ENCODE assay signal across 1 cellular context in the genomic region with DNA sequence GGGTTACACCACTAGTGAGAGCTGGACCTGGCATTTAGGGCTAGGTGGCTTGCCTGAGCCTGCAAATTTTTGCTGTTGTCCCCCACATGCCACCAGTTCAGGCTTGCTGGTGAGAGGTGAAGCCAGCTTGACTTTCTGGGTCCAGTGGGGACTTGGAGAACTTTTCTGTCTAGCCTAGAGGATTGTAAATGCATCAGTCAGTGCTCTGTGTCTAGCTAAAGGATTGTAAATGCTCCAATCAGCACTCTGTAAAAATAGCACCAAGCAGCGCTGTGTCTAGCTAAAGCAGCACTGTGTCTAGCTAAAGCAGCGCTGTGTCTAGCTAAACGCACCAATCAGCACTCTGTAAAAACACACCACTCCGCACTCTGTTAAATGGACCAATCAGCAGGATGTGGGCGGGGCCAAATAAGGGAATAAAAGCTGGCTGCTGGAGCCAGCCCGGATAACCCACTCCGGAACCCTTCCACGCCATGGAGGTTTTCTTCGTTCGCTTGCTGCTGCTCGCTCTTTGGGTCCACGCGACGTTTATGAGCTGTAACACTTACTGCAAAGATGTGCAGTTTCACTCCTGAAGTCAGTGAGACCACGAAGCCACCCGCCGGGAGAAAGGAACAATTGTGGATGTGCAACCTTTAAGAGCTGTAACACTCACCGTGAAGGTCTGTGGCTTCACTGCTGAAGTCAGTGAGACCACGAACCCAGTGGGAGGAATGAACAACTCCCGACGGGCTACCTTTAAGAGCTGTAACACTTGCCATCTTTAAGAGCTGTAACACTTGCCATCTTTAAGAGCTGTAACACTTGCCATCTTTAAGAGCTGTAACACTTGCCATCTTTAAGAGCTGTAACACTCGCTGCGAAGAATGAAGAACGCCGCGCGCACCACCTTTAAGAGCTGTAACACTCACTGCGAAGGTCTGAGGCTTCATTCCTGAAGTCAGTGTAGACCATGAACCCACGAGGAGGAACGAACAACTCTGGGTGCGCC.
TF ChIP-seq lines count a peak whose summit lies in the region.

No MANE protein-coding gene starts in this region.

TF ChIP-seq in K562, 482 proteins besides CTCF, POLR2A, EP300 and RAD21 (continues in another document):
- no peak for TF ChIP-seq KHSRP (IDR thresholded peaks at IDR 0.05)
- peak; percentile 84 for TF ChIP-seq NFATC3 (IDR thresholded peaks at IDR 0.05)
- TF ChIP-seq FOXA3 (CRISPR knock-in tag; conservative IDR thresholded peaks at IDR 0.05 in 1 of 2, IDR thresholded peaks at IDR 0.05 in 1 of 2): peak; percentile 60 to 74; a peak in 3 of 4 replicates
- TF ChIP-seq SRF (CRISPR knock-in tag; IDR thresholded peaks at IDR 0.05): peak; percentile 53 to 87; a peak in 2 of 4 replicates
- TF ChIP-seq MTA3 (IDR thresholded peaks at IDR 0.05; ENCODE audit: borderline replicate concordance): peak; percentile 100
- TF ChIP-seq, protein P1, sequence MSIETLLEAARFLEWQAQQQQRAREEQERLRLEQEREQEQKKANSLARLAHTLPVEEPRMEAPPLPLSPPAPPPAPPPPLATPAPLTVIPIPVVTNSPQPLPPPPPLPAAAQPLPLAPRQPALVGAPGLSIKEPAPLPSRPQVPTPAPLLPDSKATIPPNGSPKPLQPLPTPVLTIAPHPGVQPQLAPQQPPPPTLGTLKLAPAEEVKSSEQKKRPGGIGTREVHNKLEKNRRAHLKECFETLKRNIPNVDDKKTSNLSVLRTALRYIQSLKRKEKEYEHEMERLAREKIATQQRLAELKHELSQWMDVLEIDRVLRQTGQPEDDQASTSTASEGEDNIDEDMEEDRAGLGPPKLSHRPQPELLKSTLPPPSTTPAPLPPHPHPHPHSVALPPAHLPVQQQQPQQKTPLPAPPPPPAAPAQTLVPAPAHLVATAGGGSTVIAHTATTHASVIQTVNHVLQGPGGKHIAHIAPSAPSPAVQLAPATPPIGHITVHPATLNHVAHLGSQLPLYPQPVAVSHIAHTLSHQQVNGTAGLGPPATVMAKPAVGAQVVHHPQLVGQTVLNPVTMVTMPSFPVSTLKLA (conservative IDR thresholded peaks at IDR 0.05): peak; percentile 71 to 80
- TF ChIP-seq ZSCAN29 (IDR thresholded peaks at IDR 0.05): peak; percentile 84
- TF ChIP-seq CTCFL (IDR thresholded peaks at IDR 0.05; ENCODE audit: borderline replicate concordance, insufficient read depth, low read depth, low read length, poor library complexity, severe bottlenecking): no peak
- TF ChIP-seq CBX5 (IDR thresholded peaks at IDR 0.05; ENCODE audit: borderline replicate concordance, low read depth): peak; percentile 76; the same call in 1 of the 2 replicates
- TF ChIP-seq PHF20 (IDR thresholded peaks at IDR 0.05; ENCODE audit: partially characterized antibody): peak; percentile 42
- peak; percentile 76 for TF ChIP-seq ZNF41 (CRISPR knock-in tag; conservative IDR thresholded peaks at IDR 0.05)
- peak; percentile 99 for TF ChIP-seq GATAD2B (IDR thresholded peaks at IDR 0.05; ENCODE audit: borderline replicate concordance)
- TF ChIP-seq ZNF830 (CRISPR knock-in tag; IDR thresholded peaks at IDR 0.05): peak; percentile 93; the same call in 1 of the 2 replicates
- TF ChIP-seq RFX7 (CRISPR knock-in tag; IDR thresholded peaks at IDR 0.05): peak; percentile 83; the same call in 1 of the 2 replicates
- TF ChIP-seq EZH2 (IDR thresholded peaks at IDR 0.05; ENCODE audit: borderline replicate concordance, low read depth, low read length): no peak
- no peak for TF ChIP-seq STAG1 (CRISPR knock-in tag; IDR thresholded peaks at IDR 0.05; ENCODE audit: borderline replicate concordance)
- peak; percentile 38 for TF ChIP-seq NR2C2 (CRISPR knock-in tag; IDR thresholded peaks at IDR 0.05)
- no peak for TF ChIP-seq NR2C2 (tag; IDR thresholded peaks at IDR 0.05)
- TF ChIP-seq, protein P2, sequence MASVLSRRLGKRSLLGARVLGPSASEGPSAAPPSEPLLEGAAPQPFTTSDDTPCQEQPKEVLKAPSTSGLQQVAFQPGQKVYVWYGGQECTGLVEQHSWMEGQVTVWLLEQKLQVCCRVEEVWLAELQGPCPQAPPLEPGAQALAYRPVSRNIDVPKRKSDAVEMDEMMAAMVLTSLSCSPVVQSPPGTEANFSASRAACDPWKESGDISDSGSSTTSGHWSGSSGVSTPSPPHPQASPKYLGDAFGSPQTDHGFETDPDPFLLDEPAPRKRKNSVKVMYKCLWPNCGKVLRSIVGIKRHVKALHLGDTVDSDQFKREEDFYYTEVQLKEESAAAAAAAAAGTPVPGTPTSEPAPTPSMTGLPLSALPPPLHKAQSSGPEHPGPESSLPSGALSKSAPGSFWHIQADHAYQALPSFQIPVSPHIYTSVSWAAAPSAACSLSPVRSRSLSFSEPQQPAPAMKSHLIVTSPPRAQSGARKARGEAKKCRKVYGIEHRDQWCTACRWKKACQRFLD (CRISPR knock-in tag; IDR thresholded peaks at IDR 0.05): peak; percentile 57
- TF ChIP-seq USF1 (CRISPR knock-in tag; IDR thresholded peaks at IDR 0.05): no peak
- TF ChIP-seq DNMT1 (IDR thresholded peaks at IDR 0.05): peak; percentile 99
- no peak for TF ChIP-seq ZNF318 (IDR thresholded peaks at IDR 0.05; ENCODE audit: borderline replicate concordance in 1 of 2, low read depth in 1 of 2)
- TF ChIP-seq KLF1 (tag; IDR thresholded peaks at IDR 0.05): no peak
- peak; percentile 84 for TF ChIP-seq ZNF436 (CRISPR knock-in tag; IDR thresholded peaks at IDR 0.05)
- TF ChIP-seq ELF2 (CRISPR knock-in tag; IDR thresholded peaks at IDR 0.05): peak; percentile 78
- TF ChIP-seq NR2C1 (IDR thresholded peaks at IDR 0.05): no peak
- TF ChIP-seq NR2C1 (tag; IDR thresholded peaks at IDR 0.05): peak; percentile 23; the same call in 1 of the 2 replicates
- TF ChIP-seq ZNF79 (CRISPR knock-in tag; IDR thresholded peaks at IDR 0.05; ENCODE audit: low read depth): peak; percentile 54; the same call in 1 of the 2 replicates
- peak; percentile 75; the same call in 1 of the 2 replicates for TF ChIP-seq LARP7 (IDR thresholded peaks at IDR 0.05)
- TF ChIP-seq ZNF551 (CRISPR knock-in tag; IDR thresholded peaks at IDR 0.05): peak; percentile 33; the same call in 1 of the 2 replicates
- peak; percentile 82 for TF ChIP-seq MYC (IDR thresholded peaks at IDR 0.05; ENCODE audit: low read depth, low read length)
- TF ChIP-seq MYC (CRISPR knock-in tag; IDR thresholded peaks at IDR 0.05; ENCODE audit: borderline replicate concordance, low read depth): no peak; the same call in 1 of the 2 replicates
- 0 out of 2 replicates have a peak, but pooled peaks have one; percentile 28 for TF ChIP-seq ZNF197 (CRISPR knock-in tag; IDR thresholded peaks at IDR 0.05; ENCODE audit: low read depth)
- no peak for TF ChIP-seq ZNF143 (CRISPR knock-in tag; IDR thresholded peaks at IDR 0.05)
- peak; percentile 60 for TF ChIP-seq HNRNPLL (IDR thresholded peaks at IDR 0.05; ENCODE audit: low read depth, low read length, poor library complexity, severe bottlenecking)
- TF ChIP-seq HLTF (IDR thresholded peaks at IDR 0.05): no peak
- TF ChIP-seq BCOR (IDR thresholded peaks at IDR 0.05): peak; percentile 63; the same call in 1 of the 2 replicates
- TF ChIP-seq KLF6 (CRISPR knock-in tag; IDR thresholded peaks at IDR 0.05; ENCODE audit: borderline replicate concordance): 0 out of 2 replicates have a peak, but pooled peaks have one; percentile 68
- TF ChIP-seq ZNF444 (CRISPR knock-in tag; IDR thresholded peaks at IDR 0.05): peak; percentile 74
- peak; percentile 92; the same call in 1 of the 2 replicates for TF ChIP-seq E2F5 (CRISPR knock-in tag; IDR thresholded peaks at IDR 0.05)
- peak; percentile 91 for TF ChIP-seq KAT7 (CRISPR knock-in tag; IDR thresholded peaks at IDR 0.05; ENCODE audit: borderline replicate concordance)
- peak; percentile 94 for TF ChIP-seq ERF (CRISPR knock-in tag; IDR thresholded peaks at IDR 0.05)
- 0 out of 2 replicates have a peak, but pooled peaks have one; percentile 76 for TF ChIP-seq ZNF449 (CRISPR knock-in tag; IDR thresholded peaks at IDR 0.05)
- TF ChIP-seq, protein P3, sequence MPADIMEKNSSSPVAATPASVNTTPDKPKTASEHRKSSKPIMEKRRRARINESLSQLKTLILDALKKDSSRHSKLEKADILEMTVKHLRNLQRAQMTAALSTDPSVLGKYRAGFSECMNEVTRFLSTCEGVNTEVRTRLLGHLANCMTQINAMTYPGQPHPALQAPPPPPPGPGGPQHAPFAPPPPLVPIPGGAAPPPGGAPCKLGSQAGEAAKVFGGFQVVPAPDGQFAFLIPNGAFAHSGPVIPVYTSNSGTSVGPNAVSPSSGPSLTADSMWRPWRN (IDR thresholded peaks at IDR 0.05; ENCODE audit: low read depth): peak; percentile 17; the same call in 1 of the 2 replicates
